Comparison of ENCODE assay signal across 10 cellular contexts in genomic region chr2:110755494-110756078, GRCh38. TPM values are rescaled to one million over a fixed set of nuclear protein-coding genes. Genes with fewer than 3 reads are reported as not detected.
DNase-seq lines count a peak whose midpoint lies in the region; ATAC-seq and TF ChIP-seq lines count a peak whose summit lies in the region.
"Had no signal": no experiment of that assay in that cellular context is flagged by ENCODE, and none has a peak within 500 bp of the region (broad histone marks: within the 10 kb centered on the region; RNA-seq: fewer than 3 reads in every experiment).

No MANE protein-coding gene starts in this region.

- no peaks in the 10 kb centered on the region for H3K9me3 Mint-ChIP-seq in type B pancreatic cell

- TF ChIP-seq CTCF in cardiac muscle cell (IDR thresholded peaks at IDR 0.05; ENCODE audit: low read depth, low read length) (peak; percentile 38), Peyer's patch (IDR thresholded peaks at IDR 0.05) (peak; percentile 51 to 67 (median 54)), fibroblast of the aortic adventitia (IDR thresholded peaks at IDR 0.05; ENCODE audit: insufficient read depth, low read length) (peak; percentile 55), type B pancreatic cell (conservative IDR thresholded peaks at IDR 0.05) (peak; percentile 86)

- H3K4me3 Mint-ChIP-seq in type B pancreatic cell = no peak overlapping the region

- H3K4me1 ChIP-seq in cardiac muscle cell (ENCODE audit: low read depth) (no peaks in the 10 kb centered on the region), Peyer's patch (no peaks in the 10 kb centered on the region)

- H3K27me3 Mint-ChIP-seq in type B pancreatic cell = peaks cover 7% of the 10 kb centered on the region

- H3K9me3 ChIP-seq in cardiac muscle cell (ENCODE audit: low read depth) (no peaks in the 10 kb centered on the region), Peyer's patch (no peaks in the 10 kb centered on the region)

- no peaks in the 10 kb centered on the region for H3K36me3 Mint-ChIP-seq in type B pancreatic cell

- H3K27ac Mint-ChIP-seq in type B pancreatic cell = no peak overlapping the region

- ATAC-seq in Right ventricle myocardium inferior (no peak), HG03342 (IDR thresholded peaks at IDR 0.05; ENCODE audit: unreplicated experiment) (no peak)

- H3K27me3 ChIP-seq in cardiac muscle cell (no peaks in the 10 kb centered on the region), Peyer's patch (no peaks in the 10 kb centered on the region)

- H3K4me1 Mint-ChIP-seq in type B pancreatic cell (ENCODE audit: unreplicated experiment) = no peaks in the 10 kb centered on the region

- H3K4me3 ChIP-seq in cardiac muscle cell (no peak overlapping the region), Peyer's patch (no peak overlapping the region), fibroblast of the aortic adventitia (ENCODE audit: low read depth, low read length) (no peak overlapping the region)

- no peak for TF ChIP-seq POLR2A in Peyer's patch (IDR thresholded peaks at IDR 0.05)

- DNase-seq in cardiac muscle cell (ENCODE audit: low read depth in 1 of 2, low spot score in 1 of 2) = peak in 1 of 2 donors; percentile 30
- no peak for DNase-seq in Right ventricle myocardium inferior (ENCODE audit: missing footprints)
- no peak for DNase-seq in Peyer's patch
- DNase-seq in fibroblast of the aortic adventitia (ENCODE audit: low read depth) = peak; percentile 36
- no peak for DNase-seq in type B pancreatic cell (ENCODE audit: extremely low spot score, unreplicated experiment)
- no peak for DNase-seq in stimulated activated CD4-positive, alpha-beta T cell treated with anti-CD3 and anti-CD28 coated beads, Interleukin-12 subunit alpha, Interleukin-12 subunit beta, amount 100 ng/mL, for 4 hours
- no peak for DNase-seq in iPS-NIHi11 (ENCODE audit: low spot score)
- DNase-seq: NCI-H82 had no signal

- intact Hi-C loops in Right ventricle myocardium inferior (cut with DNase I) = loop anchor here (5.0 kb wide), 1 partner anchor 78 kb away; the partner anchor contains the start of gene BUB1

- H3K36me3 ChIP-seq in cardiac muscle cell (no peaks in the 10 kb centered on the region), Peyer's patch (no peaks in the 10 kb centered on the region)

- H3K27ac ChIP-seq in cardiac muscle cell (no peak overlapping the region), Peyer's patch (no peak overlapping the region)
- H3K27ac ChIP-seq: epithelial cell of prostate had no signal

RNA-seq across cellular contexts. Expression of gene ACOXL, which starts 23.2 kb away (rescaled TPM):
- total RNA-seq in cardiac muscle cell = 1.7 and 2.4 TPM in 2 replicates
- 0.89 and 4.0 TPM in 2 replicates for polyA plus RNA-seq in cardiac muscle cell
- total RNA-seq in Right ventricle myocardium inferior = not detected
- not detected for total RNA-seq in Peyer's patch
- total RNA-seq in fibroblast of the aortic adventitia (ENCODE audit: low replicate concordance) = not detected in 2 replicates
- 1.4 and 10.7 TPM in 2 replicates for total RNA-seq in type B pancreatic cell (ENCODE audit: low replicate concordance)
